ENCODE assay signal across 8 cellular contexts in the genomic region with DNA sequence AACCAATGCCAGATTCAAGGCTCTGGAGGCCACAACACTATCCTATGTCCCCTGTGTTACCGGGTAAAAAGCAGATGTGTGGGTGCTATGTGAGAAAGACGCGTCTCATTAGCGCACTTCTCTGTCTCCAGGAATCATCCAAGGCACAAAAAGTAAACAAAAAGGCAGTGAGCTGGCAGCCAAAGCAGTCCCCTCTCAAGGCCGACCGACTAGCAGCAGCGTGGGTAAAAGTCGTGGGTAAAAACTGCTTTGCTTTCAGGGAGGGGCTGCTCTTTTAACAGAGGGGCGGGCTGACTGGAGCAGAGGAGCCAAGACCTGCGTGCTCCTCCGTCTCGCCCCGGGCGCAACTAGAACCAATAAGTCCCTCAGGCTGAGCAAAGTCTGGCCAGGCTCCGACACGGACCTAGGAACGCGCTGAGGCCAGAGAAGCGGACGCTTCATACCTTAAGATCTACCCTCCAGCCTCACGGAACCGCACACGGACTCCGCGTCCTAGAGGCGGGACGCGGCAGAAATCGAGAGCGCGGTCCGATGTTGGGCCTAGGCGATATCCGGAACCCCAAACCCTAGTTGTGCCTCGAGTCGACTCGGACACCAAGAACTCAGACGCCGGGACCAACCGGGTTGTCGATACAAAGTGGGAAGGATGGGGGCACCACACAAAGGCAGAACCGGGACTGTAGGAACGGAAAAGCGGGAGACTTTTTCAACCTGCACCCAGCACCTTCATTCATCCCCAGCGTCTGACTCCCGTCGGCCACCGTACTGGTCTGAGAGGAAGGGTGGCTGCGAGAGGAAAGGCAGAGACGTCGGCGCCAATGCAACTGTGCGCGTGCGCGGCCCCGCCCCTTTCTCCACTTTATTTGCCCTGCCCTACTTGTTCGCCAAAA. TPM values are rescaled to one million over a fixed set of nuclear protein-coding genes. Genes with fewer than 3 reads are reported as not detected.
A peak's percentile ranks its signal among the peaks of the same experiment; 100 is the strongest.
DNase-seq lines count a peak whose midpoint lies in the region; ATAC-seq and TF ChIP-seq lines count a peak whose summit lies in the region.

A gene with protein sequence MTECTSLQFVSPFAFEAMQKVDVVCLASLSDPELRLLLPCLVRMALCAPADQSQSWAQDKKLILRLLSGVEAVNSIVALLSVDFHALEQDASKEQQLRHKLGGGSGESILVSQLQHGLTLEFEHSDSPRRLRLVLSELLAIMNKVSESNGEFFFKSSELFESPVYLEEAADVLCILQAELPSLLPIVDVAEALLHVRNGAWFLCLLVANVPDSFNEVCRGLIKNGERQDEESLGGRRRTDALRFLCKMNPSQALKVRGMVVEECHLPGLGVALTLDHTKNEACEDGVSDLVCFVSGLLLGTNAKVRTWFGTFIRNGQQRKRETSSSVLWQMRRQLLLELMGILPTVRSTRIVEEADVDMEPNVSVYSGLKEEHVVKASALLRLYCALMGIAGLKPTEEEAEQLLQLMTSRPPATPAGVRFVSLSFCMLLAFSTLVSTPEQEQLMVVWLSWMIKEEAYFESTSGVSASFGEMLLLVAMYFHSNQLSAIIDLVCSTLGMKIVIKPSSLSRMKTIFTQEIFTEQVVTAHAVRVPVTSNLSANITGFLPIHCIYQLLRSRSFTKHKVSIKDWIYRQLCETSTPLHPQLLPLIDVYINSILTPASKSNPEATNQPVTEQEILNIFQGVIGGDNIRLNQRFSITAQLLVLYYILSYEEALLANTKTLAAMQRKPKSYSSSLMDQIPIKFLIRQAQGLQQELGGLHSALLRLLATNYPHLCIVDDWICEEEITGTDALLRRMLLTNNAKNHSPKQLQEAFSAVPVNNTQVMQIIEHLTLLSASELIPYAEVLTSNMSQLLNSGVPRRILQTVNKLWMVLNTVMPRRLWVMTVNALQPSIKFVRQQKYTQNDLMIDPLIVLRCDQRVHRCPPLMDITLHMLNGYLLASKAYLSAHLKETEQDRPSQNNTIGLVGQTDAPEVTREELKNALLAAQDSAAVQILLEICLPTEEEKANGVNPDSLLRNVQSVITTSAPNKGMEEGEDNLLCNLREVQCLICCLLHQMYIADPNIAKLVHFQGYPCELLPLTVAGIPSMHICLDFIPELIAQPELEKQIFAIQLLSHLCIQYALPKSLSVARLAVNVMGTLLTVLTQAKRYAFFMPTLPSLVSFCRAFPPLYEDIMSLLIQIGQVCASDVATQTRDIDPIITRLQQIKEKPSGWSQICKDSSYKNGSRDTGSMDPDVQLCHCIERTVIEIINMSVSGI (minus strand): TSS at position 772 of the 890 bp plus-strand sequence. CDS start 1,338 bp downstream, outside the sequence.

- in situ Hi-C loops in GM23248 (cut with MboI): no loop called here

- H3K4me3 Mint-ChIP-seq in naive thymus-derived CD8-positive, alpha-beta T cell: peak within 1 kb of the TSS; percentile 89 to 98 (median 95)
- H3K4me3 Mint-ChIP-seq in stimulated activated naive B cell treated with anti-CD40 and anti-IgM and Interleukin-4, amounts not matched to agents 10 μg/mL and 1 μg/mL and 100 μg/mL, for 72 hours: peak within 1 kb of the TSS; percentile 84 to 95

- H3K4me1 ChIP-seq in GM23248 (ENCODE audit: insufficient read depth): peaks cover 13% of the 10 kb centered on the region

- peak within 1 kb of the TSS; percentile 91 for H2AFZ ChIP-seq in GM23248

- POLR2A ChIA-PET in naive thymus-derived CD8-positive, alpha-beta T cell (lab: Charles Lee): interaction anchor here (0.6 to 1.0 kb wide), 3 partner anchors 138 to 1477 kb away, joined by 3 to 6 read pairs (median 3); no protein-coding TSS in a partner anchor

- peak; percentile 86 to 87 for ATAC-seq in naive thymus-derived CD8-positive, alpha-beta T cell
- peak; percentile 89 to 92 for ATAC-seq in stimulated activated naive B cell treated with anti-CD40 and anti-IgM and Interleukin-4, amounts not matched to agents 10 μg/mL and 1 μg/mL and 100 μg/mL, for 72 hours (replicated peaks)

- H3K27ac ChIP-seq in GM23248: peak within 1 kb of the TSS; percentile 89

- TF ChIP-seq CTCF in fibroblast of mammary gland (conservative IDR thresholded peaks at IDR 0.05; ENCODE audit: control insufficient read depth, insufficient read depth, low read depth, low read length): no peak

- H3K27me3 Mint-ChIP-seq in naive thymus-derived CD8-positive, alpha-beta T cell: peaks cover 0 to 3% (median 0%) of the 10 kb centered on the region in 5 donors
- peaks cover 0 to 1% of the 10 kb centered on the region in 2 donors for H3K27me3 Mint-ChIP-seq in stimulated activated naive B cell treated with anti-CD40 and anti-IgM and Interleukin-4, amounts not matched to agents 10 μg/mL and 1 μg/mL and 100 μg/mL, for 72 hours

- H3K79me2 ChIP-seq in GM23248 (ENCODE audit: insufficient read depth): peaks cover 27% of the 10 kb centered on the region

- H4K20me1 ChIP-seq in GM23248 (ENCODE audit: insufficient read depth): no peaks in the 10 kb centered on the region

- H3K9ac ChIP-seq in GM23248: peak within 1 kb of the TSS; percentile 96

- H3K4me2 ChIP-seq in GM23248 (ENCODE audit: unreplicated experiment): peak within 1 kb of the TSS; percentile 94

- no peaks in the 10 kb centered on the region for H3K27me3 ChIP-seq in GM23248 (replicated peaks; ENCODE audit: insufficient read depth)

- peaks cover 21% of the 10 kb centered on the region for H3F3A ChIP-seq in GM23248 (ENCODE audit: insufficient read depth)

- 1 to 3% methylated on average over 58 of the region's 58 CpGs for WGBS in GM23248 (ENCODE audit: low coverage in 1 of 2, low lambda C conversion rate in 2 of 2, missing lambda C conversion rate in 2 of 2), 2 experiments

- H3K36me3 Mint-ChIP-seq in naive thymus-derived CD8-positive, alpha-beta T cell: peaks cover 0 to 22% (median 9%) of the 10 kb centered on the region in 3 donors
- H3K36me3 Mint-ChIP-seq in stimulated activated naive B cell treated with anti-CD40 and anti-IgM and Interleukin-4, amounts not matched to agents 10 μg/mL and 1 μg/mL and 100 μg/mL, for 72 hours: peaks cover 0 to 11% of the 10 kb centered on the region in 2 donors

- no peaks in the 10 kb centered on the region for H3K9me3 Mint-ChIP-seq in naive thymus-derived CD8-positive, alpha-beta T cell
- peaks cover 0 to 1% of the 10 kb centered on the region in 2 donors for H3K9me3 Mint-ChIP-seq in stimulated activated naive B cell treated with anti-CD40 and anti-IgM and Interleukin-4, amounts not matched to agents 10 μg/mL and 1 μg/mL and 100 μg/mL, for 72 hours

- H3K4me1 Mint-ChIP-seq in naive thymus-derived CD8-positive, alpha-beta T cell: peaks cover 8 to 26% (median 24%) of the 10 kb centered on the region in 4 donors
- H3K4me1 Mint-ChIP-seq in stimulated activated naive B cell treated with anti-CD40 and anti-IgM and Interleukin-4, amounts not matched to agents 10 μg/mL and 1 μg/mL and 100 μg/mL, for 72 hours: peaks cover 8 to 14% of the 10 kb centered on the region in 2 donors

- H3K4me3 ChIP-seq in GM23248 (peak within 1 kb of the TSS; percentile 83), fibroblast of mammary gland (ENCODE audit: control insufficient read depth, low read depth, low read length) (peak within 1 kb of the TSS; percentile 91)

- peak within 1 kb of the TSS; percentile 91 to 99 (median 98) for H3K27ac Mint-ChIP-seq in naive thymus-derived CD8-positive, alpha-beta T cell
- H3K27ac Mint-ChIP-seq in stimulated activated naive B cell treated with anti-CD40 and anti-IgM and Interleukin-4, amounts not matched to agents 10 μg/mL and 1 μg/mL and 100 μg/mL, for 72 hours: peak within 1 kb of the TSS; percentile 97

- peaks cover 12% of the 10 kb centered on the region; the same call in 1 of the 2 replicates for H3K36me3 ChIP-seq in GM23248 (ENCODE audit: low read depth)

- no peaks in the 10 kb centered on the region for H3K9me3 ChIP-seq in GM23248 (ENCODE audit: low read depth)

- no peaks in the 10 kb centered on the region for H3K9me2 ChIP-seq in GM23248 (ENCODE audit: insufficient read depth)

- DNase-seq in DMS153 treated with DMSO at 0.1 percent for 48 hours (lab: John Stamatoyannopoulos, UW; ENCODE audit: unreplicated experiment): peak; percentile 84
- DNase-seq in GM23248: peak; percentile 96
- peak; percentile 98 for DNase-seq in Kasumi-1 (lab: John Stamatoyannopoulos, UW)
- peak; percentile 94 for DNase-seq in RKO (ENCODE audit: low spot score)
- DNase-seq in activated T-helper 1 cell treated with Interleukin-2 at 50 U/mL for 16 hours (ENCODE audit: low read depth): peak; percentile 89
- peak; percentile 94 for DNase-seq in fibroblast of mammary gland (ENCODE audit: low read depth)
- peak; percentile 91 to 98 (median 94) for DNase-seq in naive thymus-derived CD8-positive, alpha-beta T cell
- peak; percentile 91 for DNase-seq in stimulated activated naive B cell treated with anti-CD40 and anti-IgM and Interleukin-4, amounts not matched to agents 10 μg/mL and 1 μg/mL and 100 μg/mL, for 72 hours

RNA-seq across cellular contexts. Expression of the gene that starts here (rescaled TPM):
- 7.8 and 10.5 TPM in 2 replicates for total RNA-seq in GM23248 (2014; rRNA removed; shearing (Covaris generic))
- 2.9 and 3.2 TPM in 2 replicates for polyA plus RNA-seq in GM23248 (2016; fragmentation: Nextera tagmentation; extraction: Ambion mirVana)
- total RNA-seq in naive thymus-derived CD8-positive, alpha-beta T cell: 10 to 100 TPM; 18.1 to 19.4 TPM
- polyA plus RNA-seq in naive thymus-derived CD8-positive, alpha-beta T cell: 1 to 10 TPM; 3.3 to 4.0 (median 3.3) TPM

Comparison
In these comparisons a context has a peak if more than half of its experiments do, and no peak if none do; other contexts are left out.
1. Peak in every context shown above with its lines: DNase-seq, ATAC-seq, H3K4me3 ChIP-seq and H3K27ac ChIP-seq.